In genomic region chr4:23717528-23718248, GRCh38 we compare ENCODE assay signal across 8 cellular contexts.
DNase-seq lines count a peak whose midpoint lies in the region; ATAC-seq and TF ChIP-seq lines count a peak whose summit lies in the region.

No MANE protein-coding gene starts in this region.

- no peak for TF ChIP-seq POLR2A in esophagus squamous epithelium (IDR thresholded peaks at IDR 0.05)
- TF ChIP-seq POLR2A in thyroid gland (IDR thresholded peaks at IDR 0.05) = no peak
- TF ChIP-seq POLR2A in stomach (IDR thresholded peaks at IDR 0.05) = no peak

- WGBS in esophagus squamous epithelium, 2 donors = 72 to 83% methylated on average over 5 of the region's 5 CpGs
- 84% methylated on average over 5 of the region's 5 CpGs for WGBS in thyroid gland, 2 donors
- WGBS in stomach, 5 donors = 71 to 87% (median 84%) methylated on average over 5 of the region's 5 CpGs

- no peaks in the 10 kb centered on the region for H3K4me1 ChIP-seq in esophagus squamous epithelium
- H3K4me1 ChIP-seq in thyroid gland = no peaks in the 10 kb centered on the region
- H3K4me1 ChIP-seq in stomach = no peaks in the 10 kb centered on the region

- no peak for TF ChIP-seq EP300 in stomach (IDR thresholded peaks at IDR 0.05)

- H3K27ac ChIP-seq in esophagus squamous epithelium (no peak overlapping the region), thyroid gland (no peak overlapping the region), stomach (no peak overlapping the region)

- no peaks in the 10 kb centered on the region for H3K9me3 Mint-ChIP-seq in activated naive CD4-positive, alpha-beta T cell treated with anti-CD3 and anti-CD28 coated beads, Interleukin-2, amount 50 U/mL, for 72 hours

- H3K27ac Mint-ChIP-seq in activated naive CD4-positive, alpha-beta T cell treated with anti-CD3 and anti-CD28 coated beads, Interleukin-2, amount 50 U/mL, for 72 hours = no peak overlapping the region

- peak; percentile 37 to 50 for ATAC-seq in activated naive CD4-positive, alpha-beta T cell treated with anti-CD3 and anti-CD28 coated beads, Interleukin-2, amount 50 U/mL, for 72 hours

- DNase-seq in activated naive CD4-positive, alpha-beta T cell treated with anti-CD3 and anti-CD28 coated beads, Interleukin-2, amount 50 U/mL, for 72 hours (ENCODE audit: low spot score in 2 of 2) = no peak
- DNase-seq in activated naive CD4-positive, alpha-beta T cell treated with anti-CD3 and anti-CD28 coated beads, Interleukin-2, amount 50 U/mL, for 16 hours = no peak
- DNase-seq in NCI-H526 (lab: John Stamatoyannopoulos, UW) (peak; percentile 36 to 61), esophagus squamous epithelium (lab: John Stamatoyannopoulos, UW) (no peak), thyroid gland (no peak), NCI-H128 (lab: John Stamatoyannopoulos, UW; ENCODE audit: unreplicated experiment) (no peak), stomach (no peak)
- no peak for DNase-seq in stimulated activated naive CD4-positive, alpha-beta T cell treated with Interleukin-2 at 50 U/mL for 16 hours (lab: John Stamatoyannopoulos, UW)

- H3K36me3 Mint-ChIP-seq in activated naive CD4-positive, alpha-beta T cell treated with anti-CD3 and anti-CD28 coated beads, Interleukin-2, amount 50 U/mL, for 72 hours = no peaks in the 10 kb centered on the region

- no peak overlapping the region for H3K4me3 ChIP-seq in esophagus squamous epithelium
- no peak overlapping the region for H3K4me3 ChIP-seq in thyroid gland (replicated peaks in 1 of 3)
- H3K4me3 ChIP-seq in stomach = no peak overlapping the region

- intact Hi-C loops in esophagus squamous epithelium (cut with DNase I) (no loop called here), thyroid gland (cut with DNase I) (no loop called here), stomach (cut with DNase I; ENCODE audit: low total_unique reads) (no loop called here)

- H3K9me3 ChIP-seq in esophagus squamous epithelium (no peaks in the 10 kb centered on the region), thyroid gland (no peaks in the 10 kb centered on the region), stomach (no peaks in the 10 kb centered on the region)

- TF ChIP-seq CTCF in esophagus squamous epithelium (IDR thresholded peaks at IDR 0.05) (peak in 4 of 6 experiments; percentile 13 to 56 (median 22)), thyroid gland (IDR thresholded peaks at IDR 0.05) (peak in 4 of 6 experiments; percentile 17 to 48 (median 40)), stomach (IDR thresholded peaks at IDR 0.05) (peak in 1 of 7 experiments; percentile 8)

- H3K36me3 ChIP-seq in esophagus squamous epithelium (no peaks in the 10 kb centered on the region), thyroid gland (no peaks in the 10 kb centered on the region), stomach (no peaks in the 10 kb centered on the region)

- H3K27me3 ChIP-seq in esophagus squamous epithelium (no peaks in the 10 kb centered on the region), thyroid gland (no peaks in the 10 kb centered on the region), stomach (no peaks in the 10 kb centered on the region)

Comparison
In these comparisons a context has a peak if more than half of its experiments do, and no peak if none do; other contexts are left out.
1. DNase-seq: peak in NCI-H526 (2 of 2); none in activated naive CD4-positive, alpha-beta T cell treated with anti-CD3 and anti-CD28 coated beads, Interleukin-2, amount 50 U/mL, for 72 hours (0 of 2), activated naive CD4-positive, alpha-beta T cell treated with anti-CD3 and anti-CD28 coated beads, Interleukin-2, amount 50 U/mL, for 16 hours (single experiment), esophagus squamous epithelium (single experiment), thyroid gland (0 of 2), stimulated activated naive CD4-positive, alpha-beta T cell treated with Interleukin-2 at 50 U/mL for 16 hours (single experiment), NCI-H128 (single experiment) and stomach (single experiment).